1 cellular context compared by ENCODE assay signal in genomic region chr5:150789943-150790611, GRCh38.
TF ChIP-seq lines count a peak whose summit lies in the region.

No MANE protein-coding gene starts in this region.

TF ChIP-seq in GM23338, 12 proteins besides CTCF, POLR2A, EP300 and RAD21 (continued from another document):
- no peak for TF ChIP-seq JUNB (IDR thresholded peaks at IDR 0.05; ENCODE audit: unreplicated experiment)
- no peak for TF ChIP-seq CREB1 (CRISPR knock-in tag; IDR thresholded peaks at IDR 0.05; ENCODE audit: low read depth)
- no peak for TF ChIP-seq ETS1 (IDR thresholded peaks at IDR 0.05)
- no peak for TF ChIP-seq NANOG (IDR thresholded peaks at IDR 0.05; ENCODE audit: borderline replicate concordance)
- no peak for TF ChIP-seq EZH2 (IDR thresholded peaks at IDR 0.05; ENCODE audit: low read depth, unreplicated experiment)
- no peak for TF ChIP-seq REST (IDR thresholded peaks at IDR 0.05; ENCODE audit: unreplicated experiment)
